In genomic region chr5:95360667-95361066, GRCh38 we compare ENCODE assay signal across 3 cellular contexts.
TF ChIP-seq lines count a peak whose summit lies in the region.

No MANE protein-coding gene starts in this region.

TF ChIP-seq in A549, 52 proteins besides CTCF, POLR2A, EP300 and RAD21:
- TF ChIP-seq MAFK (IDR thresholded peaks at IDR 0.05; ENCODE audit: partially characterized antibody): peak; percentile 53

TF ChIP-seq in K562, 482 proteins besides CTCF, POLR2A, EP300 and RAD21:
- 0 out of 2 replicates have a peak, but pooled peaks have one; percentile 41 for TF ChIP-seq ZNF316 (IDR thresholded peaks at IDR 0.05)

TF ChIP-seq in HepG2, 621 proteins besides CTCF, POLR2A, EP300 and RAD21:
- TF ChIP-seq MAFK (conservative IDR thresholded peaks at IDR 0.05 in 1 of 2, IDR thresholded peaks at IDR 0.05 in 1 of 2; ENCODE audit: low read length in 2 of 2) (peak; percentile 20 to 53; a peak in 1 of 4 replicates), MAFF (IDR thresholded peaks at IDR 0.05; ENCODE audit: low read depth, low read length) (0 out of 2 replicates have a peak, but pooled peaks have one; percentile 52)
